In genomic region chr7:107579546-107579880, GRCh38 we compare ENCODE assay signal across 1 cellular context.
TF ChIP-seq lines count a peak whose summit lies in the region.

No MANE protein-coding gene starts in this region.

TF ChIP-seq in GM12878, 131 proteins besides CTCF, POLR2A, EP300 and RAD21 (continued from another document):
- TF ChIP-seq MLLT1 (IDR thresholded peaks at IDR 0.05), result 0 out of 2 replicates have a peak, but pooled peaks have one; percentile 15
- no peak for TF ChIP-seq E2F4 (IDR thresholded peaks at IDR 0.05; ENCODE audit: low read depth, low read length)
